In the genomic region with DNA sequence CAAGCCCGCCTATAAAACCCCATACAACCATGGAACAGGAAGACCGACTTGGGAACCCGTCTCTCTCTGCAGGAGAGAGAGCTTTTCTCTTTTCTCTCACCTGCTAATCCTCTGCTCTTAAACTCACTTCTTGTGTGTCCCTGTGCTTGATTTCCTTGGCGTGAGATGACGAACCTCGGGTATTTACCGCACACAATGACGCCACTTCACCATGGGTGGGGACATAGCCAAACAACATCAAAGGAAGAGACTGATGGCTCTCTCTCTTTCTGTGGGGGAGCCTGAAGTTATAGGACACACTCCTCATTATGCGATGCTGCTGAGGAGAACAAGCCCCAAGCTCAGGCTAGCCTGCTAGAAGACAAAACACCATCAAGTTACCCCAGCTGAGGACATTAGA, we compare ENCODE assay signal across 22 cellular contexts.
"Had no signal": no experiment of that assay in that cellular context is flagged by ENCODE, and none has a peak within 500 bp of the region (broad histone marks: within the 10 kb centered on the region; RNA-seq: fewer than 3 reads in every experiment).

No MANE protein-coding gene starts in this region.

- DNase-seq: activated CD4-positive, alpha-beta T cell treated with anti-CD3 and anti-CD28 coated beads, Interleukin-2, amount 50 U/mL, for 1 hour; activated CD4-positive, CD25-positive, alpha-beta regulatory T cell treated with anti-CD3 and anti-CD28 coated beads, Interleukin-2, amount 50 U/mL, for 72 hours; activated CD8-positive, alpha-beta memory T cell treated with anti-CD3 and anti-CD28 coated beads, Interleukin-2, amount 50 U/mL, for 4 hours; activated effector memory CD4-positive, alpha-beta T cell treated with Interleukin-2 at 50 U/mL for 16 hours; activated naive CD4-positive, alpha-beta T cell treated with anti-CD3 and anti-CD28 coated beads, Interleukin-2, amount 10 ng/mL, durations not matched to agents 7 days and 5 days; activated naive CD8-positive, alpha-beta T cell treated with anti-CD3 and anti-CD28 coated beads, Interleukin-2, amount 50 U/mL, for 24 hours; activated T-cell treated with anti-CD3 and anti-CD28 coated beads, Interleukin-2, amount 50 U/mL, for 48 hours; anterior cingulate cortex; colonic mucosa; effector CD4-positive, alpha-beta T cell; heart left ventricle; mucosa of descending colon; naive B cell; transverse colon had no signal

- H3K4me1 Mint-ChIP-seq: activated naive CD4-positive, alpha-beta T cell treated with anti-CD3 and anti-CD28 coated beads, Interleukin-2, amount 10 ng/mL, durations not matched to agents 7 days and 5 days; activated naive CD8-positive, alpha-beta T cell treated with anti-CD3 and anti-CD28 coated beads, Interleukin-2, amount 50 U/mL, for 24 hours; central memory CD8-positive, alpha-beta T cell; memory B cell; naive B cell had no signal

- H3K4me3 ChIP-seq: colonic mucosa, gastroesophageal sphincter, heart left ventricle, mucosa of descending colon, prostate gland, right atrium auricular region, suprapubic skin, transverse colon had no signal

- ATAC-seq: activated naive CD8-positive, alpha-beta T cell treated with anti-CD3 and anti-CD28 coated beads, Interleukin-2, amount 50 U/mL, for 24 hours; esophagus mucosa; gastroesophageal sphincter; heart left ventricle; mucosa of descending colon had no signal

- H3K27ac Mint-ChIP-seq: activated naive CD4-positive, alpha-beta T cell treated with anti-CD3 and anti-CD28 coated beads, Interleukin-2, amount 10 ng/mL, durations not matched to agents 7 days and 5 days; activated naive CD8-positive, alpha-beta T cell treated with anti-CD3 and anti-CD28 coated beads, Interleukin-2, amount 50 U/mL, for 24 hours; memory B cell; naive B cell; stimulated activated naive CD8-positive, alpha-beta T cell treated with anti-CD3 and anti-CD28 coated beads, Interleukin-15, Interleukin-2, amounts not matched to agents 100 ng/mL and 50 ng/mL, for 24 hours had no signal

- H3K9me3 Mint-ChIP-seq: activated naive CD4-positive, alpha-beta T cell treated with anti-CD3 and anti-CD28 coated beads, Interleukin-2, amount 10 ng/mL, durations not matched to agents 7 days and 5 days; activated naive CD8-positive, alpha-beta T cell treated with anti-CD3 and anti-CD28 coated beads, Interleukin-2, amount 50 U/mL, for 24 hours; central memory CD8-positive, alpha-beta T cell; memory B cell had no signal

- H3K36me3 Mint-ChIP-seq: activated naive CD4-positive, alpha-beta T cell treated with anti-CD3 and anti-CD28 coated beads, Interleukin-2, amount 10 ng/mL, durations not matched to agents 7 days and 5 days; memory B cell; naive B cell had no signal

- H3K4me3 Mint-ChIP-seq: activated naive CD4-positive, alpha-beta T cell treated with anti-CD3 and anti-CD28 coated beads, Interleukin-2, amount 10 ng/mL, durations not matched to agents 7 days and 5 days; activated naive CD8-positive, alpha-beta T cell treated with anti-CD3 and anti-CD28 coated beads, Interleukin-2, amount 50 U/mL, for 24 hours; central memory CD8-positive, alpha-beta T cell; memory B cell; naive B cell; stimulated activated naive CD8-positive, alpha-beta T cell treated with anti-CD3 and anti-CD28 coated beads, Interleukin-15, Interleukin-2, amounts not matched to agents 100 ng/mL and 50 ng/mL, for 24 hours had no signal

- H3K27ac ChIP-seq: colonic mucosa, gastroesophageal sphincter, heart left ventricle, prostate gland, right atrium auricular region, suprapubic skin, transverse colon had no signal

- H3K36me3 ChIP-seq: colonic mucosa, gastroesophageal sphincter, heart left ventricle, prostate gland, right atrium auricular region, suprapubic skin, transverse colon had no signal

- H3K27me3 Mint-ChIP-seq: activated naive CD4-positive, alpha-beta T cell treated with anti-CD3 and anti-CD28 coated beads, Interleukin-2, amount 10 ng/mL, durations not matched to agents 7 days and 5 days; central memory CD8-positive, alpha-beta T cell; memory B cell had no signal

- H3K27me3 ChIP-seq: colonic mucosa, gastroesophageal sphincter, heart left ventricle, right atrium auricular region, suprapubic skin, transverse colon had no signal

- H3K4me1 ChIP-seq: colonic mucosa, gastroesophageal sphincter, heart left ventricle, prostate gland, right atrium auricular region, suprapubic skin, transverse colon had no signal

- H3K9me3 ChIP-seq: colonic mucosa, gastroesophageal sphincter, heart left ventricle, mucosa of descending colon, prostate gland, right atrium auricular region, suprapubic skin, transverse colon had no signal
